ENCODE assay signal across 1 cellular context in the genomic region with DNA sequence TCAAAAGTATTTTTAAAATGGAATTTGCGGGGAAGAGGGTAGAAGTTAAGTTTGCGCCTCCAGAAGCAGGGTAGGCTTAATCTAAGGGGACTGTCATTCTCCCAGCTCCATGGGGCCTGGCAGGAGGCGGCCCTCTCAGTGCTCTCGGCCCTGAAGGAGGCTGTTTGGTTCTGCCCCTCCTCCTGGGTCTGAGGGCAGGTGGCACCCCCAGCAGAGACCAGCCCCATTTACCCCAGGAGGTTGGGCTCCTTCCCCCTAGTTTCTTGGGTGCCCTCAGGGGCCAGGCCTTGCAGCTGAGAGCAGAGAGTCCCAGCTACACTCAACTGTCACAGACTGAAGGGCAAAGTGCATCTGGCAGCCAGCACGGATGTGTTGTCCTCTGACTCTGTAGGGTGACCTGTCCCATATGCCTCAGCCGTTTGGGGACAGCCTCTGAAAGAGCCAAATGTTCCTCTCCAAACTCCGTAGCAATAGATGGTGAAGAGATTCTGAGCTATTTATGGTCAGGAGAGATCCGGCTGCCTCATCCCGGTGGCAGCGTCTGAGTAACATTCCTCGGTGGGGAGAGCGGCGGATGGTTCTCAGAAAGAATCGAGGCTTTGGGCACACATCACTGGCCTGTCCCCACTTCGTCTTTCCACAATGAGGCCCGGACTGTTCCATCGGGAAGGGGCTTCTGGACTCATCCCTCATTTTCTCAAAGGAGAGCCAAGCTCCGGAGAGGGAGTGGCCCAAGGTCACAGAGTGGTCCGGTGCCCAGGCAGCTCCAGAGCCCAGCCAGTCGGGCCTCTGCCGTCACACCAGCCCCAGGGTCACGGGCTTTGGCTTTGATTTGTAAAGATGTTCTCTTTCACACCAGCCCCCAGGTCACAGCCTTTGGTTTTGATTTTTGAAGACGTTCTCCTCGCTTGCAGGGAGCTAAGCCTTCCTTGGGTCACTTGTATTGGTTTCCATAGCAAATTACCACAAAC.
TF ChIP-seq lines count a peak whose summit lies in the region.

No MANE protein-coding gene starts in this region.

TF ChIP-seq in GM23338, 12 proteins besides CTCF, POLR2A, EP300 and RAD21 (continued from another document):
- TF ChIP-seq ZNF462 (CRISPR knock-in tag; IDR thresholded peaks at IDR 0.05) = no peak
- no peak for TF ChIP-seq NANOG (IDR thresholded peaks at IDR 0.05; ENCODE audit: borderline replicate concordance)
- TF ChIP-seq, protein P1, sequence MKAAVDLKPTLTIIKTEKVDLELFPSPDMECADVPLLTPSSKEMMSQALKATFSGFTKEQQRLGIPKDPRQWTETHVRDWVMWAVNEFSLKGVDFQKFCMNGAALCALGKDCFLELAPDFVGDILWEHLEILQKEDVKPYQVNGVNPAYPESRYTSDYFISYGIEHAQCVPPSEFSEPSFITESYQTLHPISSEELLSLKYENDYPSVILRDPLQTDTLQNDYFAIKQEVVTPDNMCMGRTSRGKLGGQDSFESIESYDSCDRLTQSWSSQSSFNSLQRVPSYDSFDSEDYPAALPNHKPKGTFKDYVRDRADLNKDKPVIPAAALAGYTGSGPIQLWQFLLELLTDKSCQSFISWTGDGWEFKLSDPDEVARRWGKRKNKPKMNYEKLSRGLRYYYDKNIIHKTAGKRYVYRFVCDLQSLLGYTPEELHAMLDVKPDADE (IDR thresholded peaks at IDR 0.05) = no peak
- no peak for TF ChIP-seq ZNF331 (CRISPR knock-in tag; IDR thresholded peaks at IDR 0.05; ENCODE audit: low read depth)
- TF ChIP-seq EZH2 (IDR thresholded peaks at IDR 0.05; ENCODE audit: low read depth, unreplicated experiment) = no peak
- TF ChIP-seq POLR2AphosphoS5 (IDR thresholded peaks at IDR 0.05; ENCODE audit: low read depth) = no peak
- TF ChIP-seq STAT1 (IDR thresholded peaks at IDR 0.05; ENCODE audit: unreplicated experiment) = no peak
- no peak for TF ChIP-seq REST (IDR thresholded peaks at IDR 0.05; ENCODE audit: unreplicated experiment)
- TF ChIP-seq CREB1 (CRISPR knock-in tag; IDR thresholded peaks at IDR 0.05; ENCODE audit: low read depth) = no peak
- no peak for TF ChIP-seq EZH2phosphoT487 (IDR thresholded peaks at IDR 0.05; ENCODE audit: unreplicated experiment)
- no peak for TF ChIP-seq JUNB (IDR thresholded peaks at IDR 0.05; ENCODE audit: unreplicated experiment)
